9 cellular contexts compared by ENCODE assay signal in genomic region chr20:48738399-48739304, GRCh38.
DNase-seq lines count a peak whose midpoint lies in the region; ATAC-seq, FAIRE-seq and TF ChIP-seq lines count a peak whose summit lies in the region.
"Had no signal": no experiment of that assay in that cellular context is flagged by ENCODE, and none has a peak within 500 bp of the region (broad histone marks: within the 10 kb centered on the region; RNA-seq: fewer than 3 reads in every experiment).

No MANE protein-coding gene starts in this region.

- DNase-seq in activated CD4-positive, alpha-beta T cell treated with anti-CD3 and anti-CD28 coated beads, Interleukin-2, amount 50 U/mL, for 24 hours (ENCODE audit: low read depth in 1 of 2, low spot score in 1 of 2), result peak; percentile 40 to 58
- DNase-seq in HepG2 (ENCODE audit: low spot score) (peak; percentile 69), cortex of kidney (lab: John Stamatoyannopoulos, UW) (no peak), PC-3 (no peak), prostate gland (ENCODE audit: low spot score) (no peak), BE2C (no peak)

- TF ChIP-seq EP300 in HepG2 (IDR thresholded peaks at IDR 0.05; ENCODE audit: low read depth in 2 of 2, low read length in 2 of 2), result peak in 1 of 2 experiments; percentile 70; a peak in 2 of 4 replicates
- no peak; the same call in 1 of the 2 replicates for TF ChIP-seq EP300 in HepG2 (CRISPR knock-in tag; IDR thresholded peaks at IDR 0.05; ENCODE audit: borderline replicate concordance)

- H3K27ac ChIP-seq in HepG2 (ENCODE audit: extremely low read length, insufficient read depth, low read length), result no peak overlapping the region
- no peak overlapping the region for H3K27ac ChIP-seq in PC-3 (ENCODE audit: low read length)
- H3K27ac ChIP-seq in prostate gland, result no peak overlapping the region

- POLR2A ChIA-PET in HepG2 (lab: Yijun Ruan, JAX), result no interaction called here
- POLR2A ChIA-PET in PC-3 (lab: Charles Lee; ENCODE audit: unreplicated experiment), result no interaction called here

- H3K79me2 ChIP-seq in HepG2 (ENCODE audit: insufficient read depth, low read length) (no peaks in the 10 kb centered on the region), PC-3 (ENCODE audit: low read length) (no peaks in the 10 kb centered on the region)

- FAIRE-seq in HepG2 (lab: Jason Lieb, UNC), result peak; percentile 70
- FAIRE-seq: K562 had no signal

- H4K20me1 ChIP-seq in HepG2 (ENCODE audit: insufficient read depth, low read length), result no peaks in the 10 kb centered on the region
- no peaks in the 10 kb centered on the region for H4K20me1 ChIP-seq in PC-3 (ENCODE audit: low read length)

- H3K9me3 ChIP-seq in HepG2 (ENCODE audit: low read length), result no peaks in the 10 kb centered on the region
- H3K9me3 ChIP-seq in PC-3 (ENCODE audit: low read length), result no peaks in the 10 kb centered on the region
- H3K9me3 ChIP-seq in prostate gland, result no peaks in the 10 kb centered on the region
- no peaks in the 10 kb centered on the region for H3K9me3 ChIP-seq in BE2C

- peak; percentile 75 for ATAC-seq in GM18868 (IDR thresholded peaks at IDR 0.05; ENCODE audit: unreplicated experiment)
- ATAC-seq in HG02852 (IDR thresholded peaks at IDR 0.05; ENCODE audit: unreplicated experiment), result peak; percentile 76
- ATAC-seq in HepG2, result peak; percentile 77
- no peak for ATAC-seq in PC-3

- intact Hi-C loops in HepG2 (cut with micrococcal nuclease; ENCODE audit: unreplicated experiment), result no loop called here
- intact Hi-C loops in PC-3 (cut with micrococcal nuclease), result no loop called here
- intact Hi-C loops in prostate gland (cut with DNase I), result no loop called here

- H3F3A ChIP-seq in PC-3 (ENCODE audit: low read length, unreplicated experiment), result no peaks in the 10 kb centered on the region

- H3K36me3 ChIP-seq in HepG2 (replicated peaks in 1 of 2; ENCODE audit: control insufficient read depth in 1 of 2, insufficient read depth in 2 of 2, low read length in 2 of 2) (no peaks in the 10 kb centered on the region), PC-3 (ENCODE audit: low read depth, low read length) (no peaks in the 10 kb centered on the region), prostate gland (no peaks in the 10 kb centered on the region), BE2C (no peaks in the 10 kb centered on the region)

- no peaks in the 10 kb centered on the region for H3K9me2 ChIP-seq in PC-3 (replicated peaks; ENCODE audit: low read length)

- TF ChIP-seq RAD21 in HepG2 (CRISPR knock-in tag; IDR thresholded peaks at IDR 0.05), result no peak

- TF ChIP-seq CTCF in HepG2 (CRISPR knock-in tag; IDR thresholded peaks at IDR 0.05) (no peak), PC-3 (conservative IDR thresholded peaks at IDR 0.05; ENCODE audit: low read depth, low read length) (no peak), prostate gland (IDR thresholded peaks at IDR 0.05) (no peak), BE2C (IDR thresholded peaks at IDR 0.05; ENCODE audit: low read depth, low read length) (no peak)

- TF ChIP-seq POLR2A in HepG2 (IDR thresholded peaks at IDR 0.05; ENCODE audit: insufficient read depth in 1 of 2, low read depth in 2 of 2, low read length in 2 of 2) (no peak), prostate gland (IDR thresholded peaks at IDR 0.05) (no peak)

- WGBS in HepG2 (ENCODE audit: low lambda C conversion rate), result 5% methylated on average over 11 of the region's 11 CpGs
- 59% methylated on average over 11 of the region's 11 CpGs for WGBS in prostate gland

- H3K4me1 ChIP-seq in HepG2 (ENCODE audit: insufficient read depth, low read length), result peaks cover 26% of the 10 kb centered on the region
- H3K4me1 ChIP-seq in PC-3 (ENCODE audit: insufficient read depth, low read length), result no peaks in the 10 kb centered on the region
- H3K4me1 ChIP-seq in prostate gland (replicated peaks), result no peaks in the 10 kb centered on the region
- H3K4me1 ChIP-seq in BE2C, result no peaks in the 10 kb centered on the region

- H3K27me3 ChIP-seq in HepG2 (ENCODE audit: control insufficient read depth in 1 of 2, insufficient read depth in 2 of 2, low read length in 2 of 2), result peaks cover 3 to 19% of the 10 kb centered on the region in 2 experiments; a peak in 3 of 5 replicates
- no peaks in the 10 kb centered on the region for H3K27me3 ChIP-seq in PC-3 (ENCODE audit: low read length)
- no peaks in the 10 kb centered on the region for H3K27me3 ChIP-seq in prostate gland (replicated peaks; ENCODE audit: insufficient read depth)
- no peaks in the 10 kb centered on the region for H3K27me3 ChIP-seq in BE2C

- CTCF ChIA-PET in HepG2 (lab: Yijun Ruan, JAX; ENCODE audit: low intra/inter-chr PET ratio, low total read pairs), result no interaction called here
- CTCF ChIA-PET in PC-3 (lab: Charles Lee), result no interaction called here

- H3K4me2 ChIP-seq in HepG2 (ENCODE audit: low read depth, low read length) (peak overlapping the region; percentile 90), PC-3 (ENCODE audit: low read length) (no peak overlapping the region)

- H2AFZ ChIP-seq in HepG2 (ENCODE audit: low read length) (peak overlapping the region; percentile 1), PC-3 (ENCODE audit: low read length) (no peak overlapping the region)

- H3K9ac ChIP-seq in HepG2 (ENCODE audit: insufficient read depth, low read depth, low read length) (peak overlapping the region; percentile 35; the same call in 1 of the 2 replicates), PC-3 (ENCODE audit: low read length) (no peak overlapping the region)

- in situ Hi-C loops in HepG2 (cut with HindIII; ENCODE audit: extremely low pct_ligation_motif_present, low pct_unique_long_range_greater_than_20kb), result no loop called here

- H3K4me3 ChIP-seq in HepG2 (replicated peaks in 1 of 3; ENCODE audit: insufficient read depth in 1 of 3, low read depth in 2 of 3, low read length in 3 of 3) (peak overlapping the region; percentile 13 to 63 (median 31)), PC-3 (ENCODE audit: low read length) (no peak overlapping the region), prostate gland (no peak overlapping the region), BE2C (ENCODE audit: low read depth, low read length) (no peak overlapping the region)
- H3K4me3 ChIP-seq: K562 had no signal

- no TSS peak for BruUV-seq in HepG2 (replicated peaks; lab: Mats Ljungman, UMichigan)
- no TSS peak for BruUV-seq in PC-3 (replicated peaks; lab: Mats Ljungman, UMichigan)

TF ChIP-seq in HepG2, 621 proteins besides CTCF, POLR2A, EP300 and RAD21 (continues in another document):
- TF ChIP-seq ZSCAN20 (CRISPR knock-in tag; IDR thresholded peaks at IDR 0.05; ENCODE audit: borderline replicate concordance) (no peak), NFE2L1 (CRISPR knock-in tag; IDR thresholded peaks at IDR 0.05; ENCODE audit: borderline replicate concordance) (no peak), TRIM24 (CRISPR knock-in tag; IDR thresholded peaks at IDR 0.05) (no peak), HNF1B (CRISPR knock-in tag; IDR thresholded peaks at IDR 0.05) (peak; percentile 82; the same call in 1 of the 2 replicates), FOXO1 (CRISPR knock-in tag; IDR thresholded peaks at IDR 0.05) (peak; percentile 39; the same call in 1 of the 2 replicates), ZFP41 (CRISPR knock-in tag; IDR thresholded peaks at IDR 0.05; ENCODE audit: borderline replicate concordance) (0 out of 2 replicates have a peak, but pooled peaks have one; percentile 69), IKZF4 (CRISPR knock-in tag; IDR thresholded peaks at IDR 0.05; ENCODE audit: borderline replicate concordance, low read depth, not compliant biosample characterization) (no peak), ZNF784 (CRISPR knock-in tag; IDR thresholded peaks at IDR 0.05; ENCODE audit: borderline replicate concordance) (no peak), ZNF333 (CRISPR knock-in tag; IDR thresholded peaks at IDR 0.05; ENCODE audit: borderline replicate concordance) (peak; percentile 66; the same call in 1 of the 2 replicates)

Comparison
In these comparisons a context has a peak if more than half of its experiments do, and no peak if none do; other contexts are left out.
1. DNase-seq: peak in activated CD4-positive, alpha-beta T cell treated with anti-CD3 and anti-CD28 coated beads, Interleukin-2, amount 50 U/mL, for 24 hours (2 of 2) and HepG2 (single experiment); none in cortex of kidney (single experiment), PC-3 (single experiment), prostate gland (single experiment) and BE2C (single experiment).
2. H3K4me3 ChIP-seq: peak in HepG2 (3 of 3); none in PC-3 (single experiment), prostate gland (0 of 2) and BE2C (single experiment).